Comparison of ENCODE assay signal across 1 cellular context in genomic region chr16:86575754-86576557, GRCh38.
TF ChIP-seq lines count a peak whose summit lies in the region.

No MANE protein-coding gene starts in this region.

TF ChIP-seq in K562, 482 proteins besides CTCF, POLR2A, EP300 and RAD21 (continued from another document):
- TF ChIP-seq RREB1 (CRISPR knock-in tag; IDR thresholded peaks at IDR 0.05) (no peak), ZNF551 (CRISPR knock-in tag; IDR thresholded peaks at IDR 0.05) (no peak), TSHZ1 (CRISPR knock-in tag; IDR thresholded peaks at IDR 0.05) (no peak), ZNF324 (CRISPR knock-in tag; IDR thresholded peaks at IDR 0.05) (no peak), ZNF780A (CRISPR knock-in tag; IDR thresholded peaks at IDR 0.05) (no peak)
